16 cellular contexts compared by ENCODE assay signal in genomic region chr5:32331217-32331926, GRCh38. TPM values are rescaled to one million over a fixed set of nuclear protein-coding genes. Genes with fewer than 3 reads are reported as not detected.
DNase-seq lines count a peak whose midpoint lies in the region; ATAC-seq, FAIRE-seq and TF ChIP-seq lines count a peak whose summit lies in the region.
"Had no signal": no experiment of that assay in that cellular context is flagged by ENCODE, and none has a peak within 500 bp of the region (broad histone marks: within the 10 kb centered on the region; RNA-seq: fewer than 3 reads in every experiment).

No MANE protein-coding gene starts in this region.

- no peaks in the 10 kb centered on the region for H3K9me3 ChIP-seq in K562 (replicated peaks; ENCODE audit: control insufficient read depth, insufficient read depth, low read depth, low read length)
- no peaks in the 10 kb centered on the region for H3K9me3 ChIP-seq in left lung
- no peaks in the 10 kb centered on the region for H3K9me3 ChIP-seq in suprapubic skin

- H4K20me1 ChIP-seq in K562 (replicated peaks; ENCODE audit: control insufficient read depth, insufficient read depth, low read length) = no peaks in the 10 kb centered on the region
- H4K20me1 ChIP-seq: BLaER1 treated with 17β-estradiol and CSF1 and Interleukin-3, amounts not matched to agents 10 nM and 100 nM had no signal

- CTCF ChIA-PET in K562 (lab: Yijun Ruan, JAX; ENCODE audit: low intra/inter-chr PET ratio) = no interaction called here

- TF ChIP-seq RAD21 in K562 (CRISPR knock-in tag; conservative IDR thresholded peaks at IDR 0.05 in 1 of 2, IDR thresholded peaks at IDR 0.05 in 1 of 2) = no peak

- ATAC-seq in K562 (no peak; the same call in 2 of the 3 replicates), left lung (peak; percentile 70), GM19328 (IDR thresholded peaks at IDR 0.05; ENCODE audit: unreplicated experiment) (no peak)
- ATAC-seq: WTC11 had no signal

- TF ChIP-seq CTCF in K562 (IDR thresholded peaks at IDR 0.05 in 2 of 3, conservative IDR thresholded peaks at IDR 0.05 in 1 of 3; ENCODE audit: insufficient read depth in 2 of 3, low read depth in 1 of 3, low read length in 3 of 3) (no peak), left lung (IDR thresholded peaks at IDR 0.05) (no peak), suprapubic skin (IDR thresholded peaks at IDR 0.05) (no peak), GM10266 (IDR thresholded peaks at IDR 0.05; ENCODE audit: control insufficient read depth, insufficient read depth, low read depth, missing control alignments) (no peak)

- H3K9me1 ChIP-seq in K562 (ENCODE audit: control insufficient read depth, insufficient read depth, low read length) = no peaks in the 10 kb centered on the region

- H2AFZ ChIP-seq in K562 (ENCODE audit: low read depth, low read length) = peak overlapping the region; percentile 18

- TF ChIP-seq POLR2A in K562 (conservative IDR thresholded peaks at IDR 0.05) = no peak
- no peak for TF ChIP-seq POLR2A in suprapubic skin (IDR thresholded peaks at IDR 0.05)

- H3K36me3 ChIP-seq in K562 (ENCODE audit: control insufficient read depth, insufficient read depth, low read length) (no peaks in the 10 kb centered on the region), left lung (no peaks in the 10 kb centered on the region), suprapubic skin (no peaks in the 10 kb centered on the region)
- H3K36me3 ChIP-seq: BLaER1 treated with 17β-estradiol and CSF1 and Interleukin-3, amounts not matched to agents 10 nM and 100 nM had no signal

- intact Hi-C loops in K562 (cut with micrococcal nuclease) = loop anchor here (10.0 kb wide), 1 partner anchor 283 kb away; no protein-coding TSS in a partner anchor
- intact Hi-C loops in left lung (cut with DNase I) = loop anchor here in 1 of 2 donors (5.0 kb wide), 1 partner anchor 94 kb away; no protein-coding TSS in a partner anchor

- POLR2A ChIA-PET in K562 (lab: Yijun Ruan, JAX) = interaction anchor here (0.8 to 2.3 kb wide), 3 partner anchors 12 to 48 kb away, joined by 3 to 5 read pairs (median 4); no protein-coding TSS in a partner anchor

- no peak overlapping the region for H3K9ac ChIP-seq in K562 (ENCODE audit: insufficient read depth in 1 of 2, low read depth in 2 of 2, low read length in 2 of 2)
- H3K9ac ChIP-seq: BLaER1 treated with 17β-estradiol and CSF1 and Interleukin-3, amounts not matched to agents 10 nM and 100 nM had no signal

- no peak for FAIRE-seq in K562 (lab: Jason Lieb, UNC)
- FAIRE-seq: frontal cortex had no signal

- H3K79me2 ChIP-seq in K562 (ENCODE audit: control insufficient read depth, insufficient read depth, low read length) = no peaks in the 10 kb centered on the region

- no peaks in the 10 kb centered on the region for H3K27me3 ChIP-seq in K562 (ENCODE audit: control insufficient read depth in 2 of 2, insufficient read depth in 2 of 2, low read length in 2 of 2)
- no peaks in the 10 kb centered on the region for H3K27me3 ChIP-seq in left lung
- no peaks in the 10 kb centered on the region for H3K27me3 ChIP-seq in suprapubic skin
- H3K27me3 ChIP-seq: BLaER1 treated with 17β-estradiol and CSF1 and Interleukin-3, amounts not matched to agents 10 nM and 100 nM had no signal

- DNase-seq in LoVo (ENCODE audit: low spot score) = peak; percentile 50
- no peak for DNase-seq in K562 (ENCODE audit: extremely low read depth in 1 of 4, low spot score in 3 of 4)
- DNase-seq in left lung = no peak
- no peak for DNase-seq in suprapubic skin (ENCODE audit: low spot score in 2 of 2)
- no peak for DNase-seq in activated CD4-positive, alpha-beta T cell treated with anti-CD3 and anti-CD28 coated beads for 48 hours
- no peak for DNase-seq in GM10266 (ENCODE audit: extremely low spot score)
- DNase-seq: endodermal cell; MV-4-11; NCI-H2029; stimulated activated CD4-positive, alpha-beta T cell treated with anti-CD3 and anti-CD28 coated beads, Interleukin-2, amount 100 ng/mL, for 48 hours; substantia nigra; T-helper 1 cell had no signal

- no TSS peak for BruUV-seq in K562 (replicated peaks; lab: Mats Ljungman, UMichigan)

- WGBS in K562 (ENCODE audit: insufficient coverage, low coverage, missing lambda C conversion rate) = 19% methylated on average over 11 of the region's 11 CpGs
- 41% methylated on average over 11 of the region's 11 CpGs for WGBS in suprapubic skin

- H3K4me2 ChIP-seq in K562 (ENCODE audit: insufficient read depth, low read length) = no peak overlapping the region
- H3K4me2 ChIP-seq: BLaER1 treated with 17β-estradiol and CSF1 and Interleukin-3, amounts not matched to agents 10 nM and 100 nM had no signal

- in situ Hi-C loops in K562 (cut with MboI) = no loop called here

- H3K4me1 ChIP-seq in K562 (replicated peaks in 1 of 2; ENCODE audit: control insufficient read depth in 2 of 2, insufficient read depth in 2 of 2, low read length in 2 of 2) = peaks cover 0 to 3% of the 10 kb centered on the region in 2 experiments; a peak in 1 of 5 replicates
- no peaks in the 10 kb centered on the region for H3K4me1 ChIP-seq in left lung
- peaks cover 27% of the 10 kb centered on the region for H3K4me1 ChIP-seq in suprapubic skin
- H3K4me1 ChIP-seq: BLaER1 treated with 17β-estradiol and CSF1 and Interleukin-3, amounts not matched to agents 10 nM and 100 nM had no signal

- no peak for TF ChIP-seq EP300 in K562 (IDR thresholded peaks at IDR 0.05; ENCODE audit: low read length)
- no peak for TF ChIP-seq EP300 in suprapubic skin (IDR thresholded peaks at IDR 0.05)

- H3K4me3 ChIP-seq in K562 (no peak overlapping the region), left lung (no peak overlapping the region), suprapubic skin (no peak overlapping the region)
- H3K4me3 ChIP-seq: BLaER1 treated with 17β-estradiol and CSF1 and Interleukin-3, amounts not matched to agents 10 nM and 100 nM had no signal

- H3K27ac ChIP-seq in K562 (ENCODE audit: extremely low read depth, low read depth, low read length) = no peak overlapping the region
- H3K27ac ChIP-seq in left lung = no peak overlapping the region
- H3K27ac ChIP-seq in suprapubic skin = peak overlapping the region; percentile 87
- H3K27ac ChIP-seq: BLaER1 treated with 17β-estradiol and CSF1 and Interleukin-3, amounts not matched to agents 10 nM and 100 nM had no signal

TF ChIP-seq in K562, 482 proteins besides CTCF, POLR2A, EP300 and RAD21 (continues in another document):
- TF ChIP-seq KAT8 (IDR thresholded peaks at IDR 0.05; ENCODE audit: low read depth) (no peak), ZNF311 (CRISPR knock-in tag; IDR thresholded peaks at IDR 0.05) (no peak), SP1 (CRISPR knock-in tag; IDR thresholded peaks at IDR 0.05) (no peak), ZFPM2 (CRISPR knock-in tag; IDR thresholded peaks at IDR 0.05) (no peak)
- TF ChIP-seq, protein P1, sequence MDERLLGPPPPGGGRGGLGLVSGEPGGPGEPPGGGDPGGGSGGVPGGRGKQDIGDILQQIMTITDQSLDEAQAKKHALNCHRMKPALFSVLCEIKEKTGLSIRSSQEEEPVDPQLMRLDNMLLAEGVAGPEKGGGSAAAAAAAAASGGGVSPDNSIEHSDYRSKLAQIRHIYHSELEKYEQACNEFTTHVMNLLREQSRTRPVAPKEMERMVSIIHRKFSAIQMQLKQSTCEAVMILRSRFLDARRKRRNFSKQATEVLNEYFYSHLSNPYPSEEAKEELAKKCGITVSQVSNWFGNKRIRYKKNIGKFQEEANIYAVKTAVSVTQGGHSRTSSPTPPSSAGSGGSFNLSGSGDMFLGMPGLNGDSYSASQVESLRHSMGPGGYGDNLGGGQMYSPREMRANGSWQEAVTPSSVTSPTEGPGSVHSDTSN (CRISPR knock-in tag; IDR thresholded peaks at IDR 0.05; ENCODE audit: low read depth) = no peak
- TF ChIP-seq, protein P1 (tag; conservative IDR thresholded peaks at IDR 0.05; ENCODE audit: low read depth) = peak; percentile 65
- TF ChIP-seq, protein P2, sequence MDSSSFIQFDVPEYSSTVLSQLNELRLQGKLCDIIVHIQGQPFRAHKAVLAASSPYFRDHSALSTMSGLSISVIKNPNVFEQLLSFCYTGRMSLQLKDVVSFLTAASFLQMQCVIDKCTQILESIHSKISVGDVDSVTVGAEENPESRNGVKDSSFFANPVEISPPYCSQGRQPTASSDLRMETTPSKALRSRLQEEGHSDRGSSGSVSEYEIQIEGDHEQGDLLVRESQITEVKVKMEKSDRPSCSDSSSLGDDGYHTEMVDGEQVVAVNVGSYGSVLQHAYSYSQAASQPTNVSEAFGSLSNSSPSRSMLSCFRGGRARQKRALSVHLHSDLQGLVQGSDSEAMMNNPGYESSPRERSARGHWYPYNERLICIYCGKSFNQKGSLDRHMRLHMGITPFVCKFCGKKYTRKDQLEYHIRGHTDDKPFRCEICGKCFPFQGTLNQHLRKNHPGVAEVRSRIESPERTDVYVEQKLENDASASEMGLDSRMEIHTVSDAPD (CRISPR knock-in tag; IDR thresholded peaks at IDR 0.05) = no peak

RNA-seq across cellular contexts. Expression of gene MTMR12, which starts 18.6 kb away (rescaled TPM):
- 33.3 and 49.4 TPM in 2 replicates for total RNA-seq in K562 (2011; cell fraction: chromatin; rRNA removed; ENCODE audit: low replicate concordance)
- total RNA-seq in K562 (2011; cell fraction: nucleolus; rRNA removed) = 14.5 and 18.4 TPM in 2 replicates
- total RNA-seq in K562 (2011; cell fraction: nucleoplasm; rRNA removed) = 19.8 and 20.4 TPM in 2 replicates
- 13.4 and 17.9 TPM in 2 replicates for total RNA-seq in K562 (2014; rRNA removed)
- total RNA-seq in K562 (2014; rRNA removed; fragmentation: Illumina TruSeq; extraction: Trizol) = 17.1 and 20.9 TPM in 2 replicates
- 19.3 and 21.0 TPM in 2 replicates for total RNA-seq in K562 (2015; rRNA removed; fragmentation: Illumina TruSeq; extraction: Trizol)
- 28.4 and 28.7 TPM in 2 replicates for total RNA-seq in K562 (2021)
- 14.3 and 22.1 TPM in 2 replicates for polyA plus RNA-seq in K562 (2011; rRNA removed)
- 10.6 and 10.8 TPM in 2 replicates for polyA plus RNA-seq in K562 (2011; cell fraction: cytosol; rRNA removed)
- polyA plus RNA-seq in K562 (2011; cell fraction: nucleus; rRNA removed) = 6.9 and 7.8 TPM in 2 replicates
- polyA plus RNA-seq in K562 (2012) = 15.1 and 18.0 TPM in 2 replicates
- 24.7 and 25.1 TPM in 2 replicates for polyA plus RNA-seq in K562 (2014; fragmentation: Illumina TruSeq; extraction: Trizol)
- polyA plus RNA-seq in K562 (2014; fragmentation: Nextera tagmentation; extraction: Ambion mirVana) = 1 to 10 TPM; 4.0 to 5.3 TPM
- 12.3 and 14.0 TPM in 2 replicates for polyA plus RNA-seq in K562 (2014; rRNA removed)
- 32.8 and 45.2 TPM in 2 replicates for polyA minus RNA-seq in K562 (2011; rRNA and poly(A)+ RNA removed)
- polyA minus RNA-seq in K562 (2011; cell fraction: cytosol; rRNA and poly(A)+ RNA removed) = 12.0 and 21.4 TPM in 2 replicates
- 10.4 and 16.4 TPM in 2 replicates for polyA minus RNA-seq in K562 (2011; cell fraction: nucleus; rRNA and poly(A)+ RNA removed)
- total RNA-seq in left lung = 10 to 100 TPM; 27.9 to 28.8 TPM
- total RNA-seq in suprapubic skin = 10 to 100 TPM; 28.1 to 43.6 (median 40.6) TPM
